Comparison of ENCODE assay signal across 22 cellular contexts in the genomic region with DNA sequence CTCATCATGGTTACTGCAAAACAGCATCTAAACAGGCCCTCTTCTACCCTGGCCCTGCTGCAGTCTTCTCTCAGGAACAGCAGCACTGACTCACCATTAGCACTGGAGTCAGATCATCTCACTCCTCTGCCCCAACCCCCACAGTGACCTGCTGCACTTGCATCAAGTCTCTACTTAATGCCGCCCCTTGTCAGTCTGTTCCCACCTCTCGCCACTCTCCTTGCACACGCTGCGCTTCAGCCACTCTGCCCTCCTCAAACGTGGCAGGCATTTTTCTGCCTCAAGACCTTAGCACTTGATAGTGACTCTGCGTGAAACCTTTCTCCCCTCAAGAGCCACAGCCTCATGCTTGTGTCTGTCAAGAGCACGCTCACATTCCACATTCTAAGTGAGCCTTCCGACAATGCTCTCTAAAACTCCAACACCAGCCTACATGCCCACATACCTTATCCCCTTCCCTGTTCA. TPM values are rescaled to one million over a fixed set of nuclear protein-coding genes. Genes with fewer than 3 reads are reported as not detected.
DNase-seq lines count a peak whose midpoint lies in the region; ATAC-seq and TF ChIP-seq lines count a peak whose summit lies in the region.
"Had no signal": no experiment of that assay in that cellular context is flagged by ENCODE, and none has a peak within 500 bp of the region (broad histone marks: within the 10 kb centered on the region; RNA-seq: fewer than 3 reads in every experiment).

No MANE protein-coding gene starts in this region.

- no peak overlapping the region for H3K4me3 Mint-ChIP-seq in activated CD8-positive, alpha-beta T cell treated with anti-CD3 and anti-CD28 coated beads for 36 hours
- H3K4me3 Mint-ChIP-seq: activated CD4-positive, alpha-beta T cell treated with anti-CD3 and anti-CD28 coated beads for 36 hours; stimulated activated effector memory CD8-positive, alpha-beta T cell treated with anti-CD3 and anti-CD28 coated beads, Interleukin-12 subunit alpha, Interleukin-12 subunit beta, amount 100 ng/mL, for 72 hours had no signal

- POLR2A ChIA-PET in activated CD8-positive, alpha-beta T cell treated with anti-CD3 and anti-CD28 coated beads for 36 hours (lab: Charles Lee), result no interaction called here

- H3K4me1 Mint-ChIP-seq in activated CD8-positive, alpha-beta T cell treated with anti-CD3 and anti-CD28 coated beads for 36 hours (ENCODE audit: low read depth), result no peaks in the 10 kb centered on the region
- H3K4me1 Mint-ChIP-seq: activated CD4-positive, alpha-beta T cell treated with anti-CD3 and anti-CD28 coated beads for 36 hours; stimulated activated effector memory CD8-positive, alpha-beta T cell treated with anti-CD3 and anti-CD28 coated beads, Interleukin-12 subunit alpha, Interleukin-12 subunit beta, amount 100 ng/mL, for 72 hours had no signal

- intact Hi-C loops in activated CD8-positive, alpha-beta T cell treated with anti-CD3 and anti-CD28 coated beads for 36 hours (cut with micrococcal nuclease), result no loop called here

- H3K4me1 ChIP-seq in HUES6 (ENCODE audit: control insufficient read depth, insufficient read depth, low read length), result peaks cover 11% of the 10 kb centered on the region
- no peaks in the 10 kb centered on the region for H3K4me1 ChIP-seq in HAP-1
- H3K4me1 ChIP-seq: ascending aorta had no signal

- H3K27ac ChIP-seq in HUES6 (ENCODE audit: low read depth, low read length), result no peak overlapping the region
- H3K27ac ChIP-seq: ascending aorta, BLaER1, prostate gland had no signal

- peak; percentile 49 for DNase-seq in AG08395 (ENCODE audit: low spot score)
- DNase-seq in choroid plexus epithelial cell (ENCODE audit: low read depth), result peak; percentile 78
- DNase-seq in left kidney (ENCODE audit: low read depth, low spot score), result peak; percentile 71
- no peak for DNase-seq in stimulated activated CD4-positive, alpha-beta T cell treated with anti-CD3 and anti-CD28 coated beads, Interleukin-4, amount 100 ng/mL, for 4 hours
- no peak for DNase-seq in HAP-1 (ENCODE audit: low spot score in 2 of 2)
- DNase-seq in HuH-7 (ENCODE audit: low spot score), result no peak
- DNase-seq in activated CD8-positive, alpha-beta T cell treated with anti-CD3 and anti-CD28 coated beads for 36 hours, result no peak
- DNase-seq: activated CD4-positive, alpha-beta T cell treated with anti-CD3 and anti-CD28 coated beads for 36 hours; activated T-cell treated with anti-CD3 and anti-CD28 coated beads, Interleukin-2, amount 50 U/mL, for 48 hours; GOT3; MV-4-11; NCI-H345; stimulated activated CD4-positive, alpha-beta T cell treated with anti-CD3 and anti-CD28 coated beads, Interleukin-2, amount 100 ng/mL, for 24 hours had no signal

- peaks cover 1% of the 10 kb centered on the region for H3K36me3 Mint-ChIP-seq in activated CD8-positive, alpha-beta T cell treated with anti-CD3 and anti-CD28 coated beads for 36 hours (ENCODE audit: low read depth)

- H3K9ac ChIP-seq in HUES6 (ENCODE audit: low read length), result peak overlapping the region; percentile 5
- H3K9ac ChIP-seq: BLaER1 had no signal

- H3K27ac Mint-ChIP-seq in activated CD8-positive, alpha-beta T cell treated with anti-CD3 and anti-CD28 coated beads for 36 hours, result no peak overlapping the region
- H3K27ac Mint-ChIP-seq: activated CD4-positive, alpha-beta T cell treated with anti-CD3 and anti-CD28 coated beads for 36 hours; stimulated activated effector memory CD8-positive, alpha-beta T cell treated with anti-CD3 and anti-CD28 coated beads, Interleukin-12 subunit alpha, Interleukin-12 subunit beta, amount 100 ng/mL, for 72 hours had no signal

- in situ Hi-C loops in HAP-1 (cut with MboI; ENCODE audit: low sequenced_read_pairs), result loop anchor here (10.0 kb wide), 1 partner anchor 282 kb away; no protein-coding TSS in a partner anchor

- no peaks in the 10 kb centered on the region for H3K27me3 ChIP-seq in HUES6 (ENCODE audit: control insufficient read depth, insufficient read depth, low read length)
- no peaks in the 10 kb centered on the region for H3K27me3 ChIP-seq in HAP-1 (ENCODE audit: low read depth)
- H3K27me3 ChIP-seq: ascending aorta, BLaER1 had no signal

- H3K36me3 ChIP-seq in HUES6 (ENCODE audit: control insufficient read depth, insufficient read depth, low read length), result peaks cover 5% of the 10 kb centered on the region; the same call in 1 of the 2 replicates
- no peaks in the 10 kb centered on the region for H3K36me3 ChIP-seq in HAP-1 (replicated peaks)
- H3K36me3 ChIP-seq: BLaER1 had no signal

- H3K27me3 Mint-ChIP-seq in activated CD8-positive, alpha-beta T cell treated with anti-CD3 and anti-CD28 coated beads for 36 hours, result no peaks in the 10 kb centered on the region
- H3K27me3 Mint-ChIP-seq: activated CD4-positive, alpha-beta T cell treated with anti-CD3 and anti-CD28 coated beads for 36 hours had no signal

- H3K4me3 ChIP-seq in HUES6 (ENCODE audit: low read depth, low read length), result no peak overlapping the region
- no peak overlapping the region for H3K4me3 ChIP-seq in choroid plexus epithelial cell (ENCODE audit: low read depth, low read length)
- H3K4me3 ChIP-seq in HAP-1, result no peak overlapping the region
- H3K4me3 ChIP-seq: ascending aorta, BLaER1, prostate gland had no signal

- no peak for ATAC-seq in activated CD8-positive, alpha-beta T cell treated with anti-CD3 and anti-CD28 coated beads for 36 hours
- ATAC-seq: activated CD4-positive, alpha-beta T cell treated with anti-CD3 and anti-CD28 coated beads for 36 hours; stimulated activated effector memory CD8-positive, alpha-beta T cell treated with anti-CD3 and anti-CD28 coated beads, Interleukin-12 subunit alpha, Interleukin-12 subunit beta, amount 100 ng/mL, for 72 hours had no signal

- TF ChIP-seq CTCF in choroid plexus epithelial cell (conservative IDR thresholded peaks at IDR 0.05; ENCODE audit: low read depth, low read length), result no peak
- TF ChIP-seq CTCF in activated CD8-positive, alpha-beta T cell treated with anti-CD3 and anti-CD28 coated beads for 36 hours (IDR thresholded peaks at IDR 0.05), result no peak

- CTCF ChIA-PET in activated CD8-positive, alpha-beta T cell treated with anti-CD3 and anti-CD28 coated beads for 36 hours (lab: Charles Lee), result interaction anchor here (1.9 kb wide), 1 partner anchor 12 kb away, joined by 5 read pairs; no protein-coding TSS in a partner anchor

- no peaks in the 10 kb centered on the region for H3K9me3 Mint-ChIP-seq in activated CD8-positive, alpha-beta T cell treated with anti-CD3 and anti-CD28 coated beads for 36 hours
- H3K9me3 Mint-ChIP-seq: stimulated activated effector memory CD8-positive, alpha-beta T cell treated with anti-CD3 and anti-CD28 coated beads, Interleukin-12 subunit alpha, Interleukin-12 subunit beta, amount 100 ng/mL, for 72 hours had no signal

- H3K9me3 ChIP-seq in HUES6 (ENCODE audit: control insufficient read depth, insufficient read depth, low read depth, low read length), result no peaks in the 10 kb centered on the region
- H3K9me3 ChIP-seq in HAP-1, result no peaks in the 10 kb centered on the region
- H3K9me3 ChIP-seq: ascending aorta, BLaER1, prostate gland had no signal

RNA-seq across cellular contexts. Expression of gene MIPEP, which starts 22.1 kb away (rescaled TPM):
- 10 to 100 TPM; 17.2 to 18.5 TPM for total RNA-seq in activated CD8-positive, alpha-beta T cell treated with anti-CD3 and anti-CD28 coated beads for 36 hours

RNA-seq across cellular contexts. Expression of gene C1QTNF9B, which starts 30.2 kb away (rescaled TPM):
- not detected for total RNA-seq in activated CD8-positive, alpha-beta T cell treated with anti-CD3 and anti-CD28 coated beads for 36 hours
- total RNA-seq: activated CD4-positive, alpha-beta T cell treated with anti-CD3 and anti-CD28 coated beads for 36 hours; ascending aorta; Daoy; mononuclear cell; OCI-LY7; T-helper 1 cell treated with Interleukin-12 subunit alpha and Interleukin-12 subunit beta and Interleukin-4 antibody, amounts not matched to agents 30 ng/mL and 1 ng/mL, for 36 hours had no signal

Comparison
In these comparisons a context has a peak if more than half of its experiments do, and no peak if none do; other contexts are left out.
1. DNase-seq: peak in AG08395 (single experiment), choroid plexus epithelial cell (single experiment) and left kidney (single experiment); none in stimulated activated CD4-positive, alpha-beta T cell treated with anti-CD3 and anti-CD28 coated beads, Interleukin-4, amount 100 ng/mL, for 4 hours (0 of 2), HAP-1 (0 of 2), HuH-7 (single experiment) and activated CD8-positive, alpha-beta T cell treated with anti-CD3 and anti-CD28 coated beads for 36 hours (single experiment).